In the genomic region with DNA sequence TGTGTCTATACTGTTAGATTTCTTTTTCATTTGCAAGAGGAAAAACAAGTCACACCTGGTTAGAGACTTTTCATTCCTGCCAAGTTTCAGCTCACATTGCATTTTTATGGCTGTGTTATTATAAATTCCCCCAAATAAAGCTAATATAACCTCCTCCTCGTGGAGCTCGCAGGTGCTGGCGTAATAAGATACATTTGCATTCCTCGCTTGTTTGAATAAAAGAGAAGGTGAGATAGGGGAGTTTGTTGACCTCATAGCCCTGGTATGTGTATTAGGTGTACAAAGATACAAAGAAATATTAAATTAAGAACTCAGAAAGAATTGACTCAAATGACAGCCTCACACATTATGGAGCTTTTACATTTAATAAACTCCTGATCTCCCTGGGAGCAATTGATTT, we compare ENCODE assay signal across 16 cellular contexts.
DNase-seq lines count a peak whose midpoint lies in the region; TF ChIP-seq lines count a peak whose summit lies in the region.
"Had no signal": no experiment of that assay in that cellular context is flagged by ENCODE, and none has a peak within 500 bp of the region (broad histone marks: within the 10 kb centered on the region; RNA-seq: fewer than 3 reads in every experiment).

No MANE protein-coding gene starts in this region.

- no peaks in the 10 kb centered on the region for H4K20me1 ChIP-seq in PC-9 (ENCODE audit: insufficient read depth)

- no peak overlapping the region for H3K27ac ChIP-seq in PC-9
- H3K27ac ChIP-seq: KMS-11 had no signal

- POLR2A ChIA-PET in PC-9 (lab: Charles Lee; ENCODE audit: unreplicated experiment): interaction anchor here (0.6 kb wide), 1 partner anchor 497 kb away, joined by 4 read pairs; no protein-coding TSS in a partner anchor

- no TSS peak for BruUV-seq in PC-9 (replicated peaks; lab: Mats Ljungman, UMichigan)

- no peaks in the 10 kb centered on the region for H3K79me2 ChIP-seq in PC-9 (ENCODE audit: low read depth)

- H3K36me3 ChIP-seq in PC-9 (ENCODE audit: low read depth): no peaks in the 10 kb centered on the region

- H3K4me2 ChIP-seq in PC-9: peak overlapping the region; percentile 14
- H3K4me2 ChIP-seq: KMS-11 had no signal

- CTCF ChIA-PET in PC-9 (lab: Charles Lee): no interaction called here

- H3K4me1 ChIP-seq in PC-9 (replicated peaks; ENCODE audit: insufficient read depth): peaks cover 34% of the 10 kb centered on the region

- TF ChIP-seq CTCF in PC-9 (conservative IDR thresholded peaks at IDR 0.05) (no peak), epithelial cell of esophagus (IDR thresholded peaks at IDR 0.05; ENCODE audit: insufficient read depth, low read depth, low read length, missing control alignments) (no peak)

- no peaks in the 10 kb centered on the region for H3K27me3 ChIP-seq in PC-9 (ENCODE audit: insufficient read depth, low read depth)

- H3K4me3 ChIP-seq in PC-9 (no peak overlapping the region), epithelial cell of esophagus (ENCODE audit: low read length) (no peak overlapping the region)

- 0 out of 2 replicates have a peak, but pooled peaks cover 15% of the 10 kb centered on the region for H3K9me3 ChIP-seq in PC-9 (ENCODE audit: insufficient read depth, low read depth)

- no peaks in the 10 kb centered on the region; the same call in 1 of the 2 replicates for H3F3A ChIP-seq in PC-9 (ENCODE audit: insufficient read depth, low read depth)

- no peaks in the 10 kb centered on the region for H3K9me2 ChIP-seq in PC-9 (ENCODE audit: insufficient read depth)

- DNase-seq in NCI-H526 (lab: John Stamatoyannopoulos, UW) (peak; percentile 3 to 47), NCI-H526 treated with DMSO at 0.1 percent for 48 hours (lab: John Stamatoyannopoulos, UW) (no peak), PC-9 (peak in 1 of 2 experiments; percentile 85), epithelial cell of esophagus (ENCODE audit: low read depth) (peak; percentile 9), putamen (ENCODE audit: low spot score) (no peak), HuH-7 (ENCODE audit: low spot score) (no peak), NCI-H1092 (lab: John Stamatoyannopoulos, UW) (no peak)
- DNase-seq: DMS153, IMR-90, MM.1S, NCI-H1436 treated with DMSO at 0.1 percent for 48 hours, NCI-H187 treated with DMSO at 0.1 percent for 48 hours, NCI-H2107, NCI-H446 treated with DMSO at 0.1 percent for 48 hours, SHP77 had no signal

- intact Hi-C loops in PC-9 (cut with micrococcal nuclease; ENCODE audit: unreplicated experiment): no loop called here

- no peak overlapping the region for H2AFZ ChIP-seq in PC-9

Comparison
In these comparisons a context has a peak if more than half of its experiments do, and no peak if none do; other contexts are left out.
1. DNase-seq: peak in NCI-H526 (2 of 2) and epithelial cell of esophagus (single experiment); none in NCI-H526 treated with DMSO at 0.1 percent for 48 hours (single experiment), putamen (single experiment), HuH-7 (single experiment) and NCI-H1092 (single experiment).